ENCODE assay signal across 6 cellular contexts in the genomic region with DNA sequence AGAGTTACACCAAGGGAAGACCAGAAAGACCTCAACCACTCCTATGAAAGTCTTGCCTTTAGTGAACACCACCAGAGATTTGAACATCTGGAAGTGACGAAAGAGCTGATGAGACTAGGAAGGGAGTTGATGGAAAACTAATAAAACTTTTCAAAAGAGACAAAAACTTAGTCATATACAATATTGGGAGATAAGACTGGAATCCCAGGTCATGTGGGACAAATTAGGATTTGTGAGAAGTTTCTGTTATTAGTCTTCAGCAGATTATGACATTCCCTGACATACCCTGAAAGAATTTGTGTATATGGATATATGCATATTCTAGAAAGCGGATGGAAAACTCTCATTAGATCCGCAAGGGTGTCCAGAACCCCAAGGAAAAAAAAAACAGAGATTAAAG.
"Had no signal": no experiment of that assay in that cellular context is flagged by ENCODE, and none has a peak within 500 bp of the region (broad histone marks: within the 10 kb centered on the region; RNA-seq: fewer than 3 reads in every experiment).

No MANE protein-coding gene starts in this region.

- H3K27ac ChIP-seq: HL-60, KMS-11 had no signal

- H2AFZ ChIP-seq: GM23338 had no signal

- H3K4me2 ChIP-seq: GM23338, KMS-11 had no signal

- DNase-seq: H9, HCEC 1CT, KBM-7 had no signal

- ATAC-seq: GM23338 had no signal

- H3K9ac ChIP-seq: KMS-11 had no signal

- H3K4me3 ChIP-seq: GM23338 had no signal
